Comparison of ENCODE assay signal across 8 cellular contexts in the genomic region with DNA sequence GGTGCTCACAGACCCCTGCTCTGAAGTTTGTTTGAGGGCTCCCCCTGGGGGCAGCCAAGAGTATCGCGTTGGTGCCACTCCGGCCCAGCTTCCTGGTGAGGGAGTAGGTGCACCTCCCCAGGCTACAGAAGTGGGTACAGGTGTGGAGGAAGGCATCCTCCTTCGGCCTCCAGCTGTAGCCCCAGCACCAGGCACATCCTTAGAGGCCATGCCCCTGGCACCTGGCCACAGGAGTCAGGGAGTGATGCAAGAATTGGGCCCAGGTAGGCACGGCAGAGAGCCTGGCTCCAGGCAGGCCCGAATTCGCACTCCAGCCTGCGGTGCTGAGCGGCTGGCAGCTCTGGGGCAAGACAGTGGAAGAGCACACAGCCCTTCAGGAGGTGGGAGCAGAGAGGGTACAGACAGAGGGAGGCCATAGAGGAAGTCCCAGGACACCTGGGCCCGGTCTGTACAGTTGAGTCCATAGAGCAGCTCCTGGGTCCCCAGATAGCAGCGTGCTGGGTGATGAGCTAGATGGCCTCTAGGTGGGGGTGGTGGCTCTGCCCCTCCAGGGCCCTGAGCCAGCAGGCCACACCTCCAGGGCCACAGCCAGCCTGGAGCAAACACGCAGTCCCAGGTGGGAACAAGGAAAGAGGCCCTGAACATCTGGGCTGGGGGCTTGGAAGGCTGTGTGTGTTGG. TPM values are rescaled to one million over a fixed set of nuclear protein-coding genes. Genes with fewer than 3 reads are reported as not detected.
DNase-seq lines count a peak whose midpoint lies in the region; ATAC-seq and TF ChIP-seq lines count a peak whose summit lies in the region.

No MANE protein-coding gene starts in this region.

- peak overlapping the region; percentile 100 for H3K4me2 ChIP-seq in Karpas-422 (ENCODE audit: low read depth, low read length, poor library complexity, severe bottlenecking)

- DNase-seq in Karpas-422 (peak; percentile 96), RKO (ENCODE audit: low spot score) (peak; percentile 88)
- peak; percentile 86 for DNase-seq in activated T-cell treated with anti-CD3 and anti-CD28 coated beads, Interleukin-2, amount 50 U/mL, for 1 hour
- DNase-seq in natural killer cell treated with Interleukin-12 subunit alpha and Interleukin-12 subunit beta and Interleukin-15 and Interleukin-18, amount 100 ng/mL, for 72 hours (ENCODE audit: low spot score): peak; percentile 83
- DNase-seq in stimulated activated naive CD8-positive, alpha-beta T cell treated with anti-CD3 and anti-CD28 coated beads, Interleukin-15, Interleukin-2, amounts not matched to agents 100 U/mL and 50 U/mL, for 24 hours: peak; percentile 89

- H3K9me3 Mint-ChIP-seq in natural killer cell treated with Interleukin-12 subunit alpha and Interleukin-12 subunit beta and Interleukin-15 and Interleukin-18, amount 100 ng/mL, for 72 hours: no peaks in the 10 kb centered on the region

- peaks cover 18 to 19% of the 10 kb centered on the region in 2 donors for H3K4me1 Mint-ChIP-seq in natural killer cell treated with Interleukin-12 subunit alpha and Interleukin-12 subunit beta and Interleukin-15 and Interleukin-18, amount 100 ng/mL, for 72 hours (ENCODE audit: low read depth in 2 of 2)

- H3K27ac ChIP-seq in Karpas-422 (ENCODE audit: low read length): peak overlapping the region; percentile 64

- no peaks in the 10 kb centered on the region for H3K27me3 Mint-ChIP-seq in natural killer cell treated with Interleukin-12 subunit alpha and Interleukin-12 subunit beta and Interleukin-15 and Interleukin-18, amount 100 ng/mL, for 72 hours

- TF ChIP-seq CTCF in GM12875 (IDR thresholded peaks at IDR 0.05; ENCODE audit: borderline replicate concordance, insufficient read depth, low read depth, low read length): peak; percentile 88

- no peaks in the 10 kb centered on the region for H3K27me3 ChIP-seq in Karpas-422 (ENCODE audit: low read length)

- H3K4me1 ChIP-seq in Karpas-422 (ENCODE audit: low read length): peaks cover 28% of the 10 kb centered on the region

- no peaks in the 10 kb centered on the region for H3K9me3 ChIP-seq in Karpas-422 (ENCODE audit: low read length)

- peaks cover 30% of the 10 kb centered on the region for H4K20me1 ChIP-seq in Karpas-422 (ENCODE audit: insufficient read depth, low read depth, low read length)

- ATAC-seq in esophagus mucosa: peak; percentile 59
- peak; percentile 55 to 57 for ATAC-seq in natural killer cell treated with Interleukin-12 subunit alpha and Interleukin-12 subunit beta and Interleukin-15 and Interleukin-18, amount 100 ng/mL, for 72 hours
- ATAC-seq in stimulated activated naive CD8-positive, alpha-beta T cell treated with anti-CD3 and anti-CD28 coated beads, Interleukin-15, Interleukin-2, amounts not matched to agents 100 U/mL and 50 U/mL, for 24 hours: peak; percentile 57
- ATAC-seq in GM19023 (IDR thresholded peaks at IDR 0.05; ENCODE audit: unreplicated experiment): no peak

- peak overlapping the region; percentile 64 to 68 for H3K27ac Mint-ChIP-seq in natural killer cell treated with Interleukin-12 subunit alpha and Interleukin-12 subunit beta and Interleukin-15 and Interleukin-18, amount 100 ng/mL, for 72 hours

- H3K36me3 ChIP-seq in Karpas-422 (ENCODE audit: insufficient read depth, low read length): peaks cover 7% of the 10 kb centered on the region; the same call in 1 of the 2 replicates

- peaks cover 15% of the 10 kb centered on the region for H3K79me2 ChIP-seq in Karpas-422 (ENCODE audit: low read length)

- no peak overlapping the region for H3K4me3 ChIP-seq in GM12875 (ENCODE audit: low read depth, low read length)
- H3K4me3 ChIP-seq in Karpas-422 (ENCODE audit: low read length): peak overlapping the region; percentile 100

- H3K4me3 Mint-ChIP-seq in natural killer cell treated with Interleukin-12 subunit alpha and Interleukin-12 subunit beta and Interleukin-15 and Interleukin-18, amount 100 ng/mL, for 72 hours: peak overlapping the region; percentile 68

- no peaks in the 10 kb centered on the region for H3K9me2 ChIP-seq in Karpas-422 (replicated peaks; ENCODE audit: insufficient read depth, low read length)

- H3K9ac ChIP-seq in Karpas-422 (ENCODE audit: low read length): peak overlapping the region; percentile 95

- H3K36me3 Mint-ChIP-seq in natural killer cell treated with Interleukin-12 subunit alpha and Interleukin-12 subunit beta and Interleukin-15 and Interleukin-18, amount 100 ng/mL, for 72 hours: no peaks in the 10 kb centered on the region

- H2AFZ ChIP-seq in Karpas-422 (ENCODE audit: low read length): no peak overlapping the region

RNA-seq across cellular contexts. Expression of a gene that starts 2.4 kb away (rescaled TPM):
- total RNA-seq in Karpas-422 (2014; rRNA removed; shearing (Covaris generic); ENCODE audit: low replicate concordance): 18.6 and 53.2 TPM in 2 replicates
- 13.8 TPM for total RNA-seq in esophagus mucosa
- 10 to 100 TPM in 1 of 2 donors, 1 to 10 TPM in 1; 9.5 to 20.8 TPM for total RNA-seq in natural killer cell treated with Interleukin-12 subunit alpha and Interleukin-12 subunit beta and Interleukin-15 and Interleukin-18, amount 100 ng/mL, for 72 hours

RNA-seq across cellular contexts. Expression of a gene that starts 9.3 kb away (rescaled TPM):
- total RNA-seq in Karpas-422 (2014; rRNA removed; shearing (Covaris generic); ENCODE audit: low replicate concordance): 15.1 and 26.2 TPM in 2 replicates
- total RNA-seq in esophagus mucosa: 4.9 TPM
- total RNA-seq in natural killer cell treated with Interleukin-12 subunit alpha and Interleukin-12 subunit beta and Interleukin-15 and Interleukin-18, amount 100 ng/mL, for 72 hours: 10 to 100 TPM; 19.9 to 22.0 TPM

RNA-seq across cellular contexts. Expression of a gene that starts 14.1 kb away (rescaled TPM):
- not detected in 2 replicates for total RNA-seq in Karpas-422 (2014; rRNA removed; shearing (Covaris generic); ENCODE audit: low replicate concordance)
- total RNA-seq in esophagus mucosa: 2.9 TPM
- total RNA-seq in natural killer cell treated with Interleukin-12 subunit alpha and Interleukin-12 subunit beta and Interleukin-15 and Interleukin-18, amount 100 ng/mL, for 72 hours: not detected

RNA-seq across cellular contexts. Expression of a gene that starts 18.8 kb away (rescaled TPM):
- total RNA-seq in Karpas-422 (2014; rRNA removed; shearing (Covaris generic); ENCODE audit: low replicate concordance): 28.9 and 58.1 TPM in 2 replicates
- total RNA-seq in esophagus mucosa: 46.2 TPM
- 10 to 100 TPM; 34.1 to 55.8 TPM for total RNA-seq in natural killer cell treated with Interleukin-12 subunit alpha and Interleukin-12 subunit beta and Interleukin-15 and Interleukin-18, amount 100 ng/mL, for 72 hours

RNA-seq across cellular contexts. Expression of a gene that starts 22.0 kb away (rescaled TPM):
- not detected in 2 replicates for total RNA-seq in Karpas-422 (2014; rRNA removed; shearing (Covaris generic); ENCODE audit: low replicate concordance)
- total RNA-seq in esophagus mucosa: 26.6 TPM
- 10 to 100 TPM; 11.2 to 41.7 TPM for total RNA-seq in natural killer cell treated with Interleukin-12 subunit alpha and Interleukin-12 subunit beta and Interleukin-15 and Interleukin-18, amount 100 ng/mL, for 72 hours
